Comparison of ENCODE assay signal across 18 cellular contexts in the genomic region with DNA sequence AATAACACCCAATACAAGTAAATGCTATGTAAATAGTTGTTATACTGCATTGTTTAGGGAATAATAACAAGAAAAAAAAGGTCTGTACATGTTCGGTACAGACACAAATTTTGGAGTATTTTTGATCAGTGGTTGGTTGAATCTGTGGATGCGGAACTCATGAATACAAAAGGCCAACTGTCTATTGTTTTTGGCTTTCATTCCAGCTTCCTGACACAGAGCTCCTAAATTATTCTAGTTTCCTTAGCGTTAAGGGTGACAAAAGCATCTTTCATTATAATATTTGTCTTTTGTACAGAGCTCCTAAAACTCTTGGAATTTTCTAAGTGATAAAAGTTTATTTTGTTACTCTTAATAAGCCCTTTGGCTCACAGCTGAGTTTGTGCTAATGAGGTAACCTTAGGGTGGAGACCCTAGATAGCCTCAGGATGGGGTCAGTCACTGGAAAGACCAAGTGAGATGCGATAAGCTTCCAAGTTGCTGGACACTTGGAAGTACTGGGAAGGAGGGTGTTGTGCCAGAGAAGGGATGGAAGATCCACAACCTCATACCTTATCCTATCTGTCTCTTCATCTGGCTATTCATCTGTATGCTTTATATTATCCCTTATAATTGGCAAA. TPM values are rescaled to one million over a fixed set of nuclear protein-coding genes. Genes with fewer than 3 reads are reported as not detected.
DNase-seq lines count a peak whose midpoint lies in the region; ATAC-seq and TF ChIP-seq lines count a peak whose summit lies in the region.
"Had no signal": no experiment of that assay in that cellular context is flagged by ENCODE, and none has a peak within 500 bp of the region (broad histone marks: within the 10 kb centered on the region; RNA-seq: fewer than 3 reads in every experiment).

No MANE protein-coding gene starts in this region.

- no peaks in the 10 kb centered on the region for H3K4me1 ChIP-seq in lower lobe of right lung
- H3K4me1 ChIP-seq: BE2C had no signal

- no peak for ATAC-seq in lower lobe of right lung
- ATAC-seq in activated T-cell treated with anti-CD3 and anti-CD28 coated beads, Interleukin-2, amount 50 U/mL, for 72 hours (replicated peaks in 1 of 2): no peak
- ATAC-seq: A549 had no signal

- intact Hi-C loops in lower lobe of right lung (cut with DNase I): no loop called here

- H3K27ac Mint-ChIP-seq in activated T-cell treated with anti-CD3 and anti-CD28 coated beads, Interleukin-2, amount 50 U/mL, for 72 hours: no peak overlapping the region

- H3K27ac ChIP-seq in caudate nucleus (ENCODE audit: low read depth, low read length) (peak overlapping the region; percentile 48), lower lobe of right lung (no peak overlapping the region)
- H3K27ac ChIP-seq: A549, KMS-11 had no signal

- peaks cover 0 to 4% of the 10 kb centered on the region in 2 donors for H3K9me3 Mint-ChIP-seq in activated T-cell treated with anti-CD3 and anti-CD28 coated beads, Interleukin-2, amount 50 U/mL, for 72 hours

- H3K4me1 Mint-ChIP-seq in activated T-cell treated with anti-CD3 and anti-CD28 coated beads, Interleukin-2, amount 50 U/mL, for 72 hours (ENCODE audit: low read depth): no peaks in the 10 kb centered on the region

- H3K27me3 ChIP-seq in lower lobe of right lung (ENCODE audit: low read depth): no peaks in the 10 kb centered on the region
- H3K27me3 ChIP-seq: BE2C had no signal

- H3K36me3 ChIP-seq in lower lobe of right lung: no peaks in the 10 kb centered on the region
- H3K36me3 ChIP-seq: BE2C had no signal

- H3K36me3 Mint-ChIP-seq in activated T-cell treated with anti-CD3 and anti-CD28 coated beads, Interleukin-2, amount 50 U/mL, for 72 hours (ENCODE audit: insufficient read depth in 2 of 2): no peaks in the 10 kb centered on the region

- H3K27me3 Mint-ChIP-seq in activated T-cell treated with anti-CD3 and anti-CD28 coated beads, Interleukin-2, amount 50 U/mL, for 72 hours (ENCODE audit: low read depth): peaks cover 11% of the 10 kb centered on the region

- no peak overlapping the region for H3K4me3 Mint-ChIP-seq in activated T-cell treated with anti-CD3 and anti-CD28 coated beads, Interleukin-2, amount 50 U/mL, for 72 hours

- no peaks in the 10 kb centered on the region for H3K9me3 ChIP-seq in lower lobe of right lung
- H3K9me3 ChIP-seq: A549, BE2C had no signal

- H3K4me3 ChIP-seq in lower lobe of right lung: no peak overlapping the region
- H3K4me3 ChIP-seq: A549 had no signal

- DNase-seq in Ammon's horn (ENCODE audit: low spot score) (peak; percentile 31), caudate nucleus (lab: John Stamatoyannopoulos, UW) (no peak), globus pallidus (ENCODE audit: low spot score) (peak; percentile 67), putamen (ENCODE audit: low spot score) (peak; percentile 41), lower lobe of right lung (no peak), NCI-H345 treated with DMSO at 0.1 percent for 48 hours (lab: John Stamatoyannopoulos, UW; ENCODE audit: unreplicated experiment) (no peak)
- DNase-seq in activated T-cell treated with anti-CD3 and anti-CD28 coated beads, Interleukin-2, amount 50 U/mL, for 72 hours: no peak
- DNase-seq: BE2C, EL, GF-D8, IMR-90, NCI-H1105 treated with DMSO at 0.1 percent for 48 hours, NCI-H2029 treated with DMSO at 0.1 percent for 48 hours, NCI-H446, NCI-H526, Right ventricle myocardium superior had no signal

- TF ChIP-seq CTCF in lower lobe of right lung (IDR thresholded peaks at IDR 0.05): no peak

RNA-seq across cellular contexts. Expression of gene PRRC2C, which starts 57.4 kb away (rescaled TPM):
- 150 TPM for total RNA-seq in lower lobe of right lung
- 100 to 1,000 TPM; 284 to 286 TPM for total RNA-seq in activated T-cell treated with anti-CD3 and anti-CD28 coated beads, Interleukin-2, amount 50 U/mL, for 72 hours

Comparison
In these comparisons a context has a peak if more than half of its experiments do, and no peak if none do; other contexts are left out.
1. DNase-seq: peak in Ammon's horn (single experiment), globus pallidus (single experiment) and putamen (single experiment); none in caudate nucleus (0 of 61), lower lobe of right lung (single experiment), NCI-H345 treated with DMSO at 0.1 percent for 48 hours (single experiment) and activated T-cell treated with anti-CD3 and anti-CD28 coated beads, Interleukin-2, amount 50 U/mL, for 72 hours (0 of 2).